ENCODE assay signal across 20 cellular contexts in genomic region chr9:117253256-117253655, GRCh38.
DNase-seq lines count a peak whose midpoint lies in the region; ATAC-seq lines count a peak whose summit lies in the region.
"Had no signal": no experiment of that assay in that cellular context is flagged by ENCODE, and none has a peak within 500 bp of the region (broad histone marks: within the 10 kb centered on the region; RNA-seq: fewer than 3 reads in every experiment).

No MANE protein-coding gene starts in this region.

- no peak overlapping the region for H2BK5ac ChIP-seq in trophoblast cell (ENCODE audit: low read depth, low read length, poor library complexity)

- H3K27me3 ChIP-seq in trophoblast cell (ENCODE audit: insufficient read depth, low read length) = no peaks in the 10 kb centered on the region
- H3K27me3 ChIP-seq: BLaER1 had no signal

- H2BK120ac ChIP-seq in trophoblast cell (ENCODE audit: insufficient read depth, low read length, poor library complexity) = no peak overlapping the region

- H3K4ac ChIP-seq in trophoblast cell (ENCODE audit: low read depth, low read length) = no peak overlapping the region

- H3K4me1 ChIP-seq in trophoblast cell (ENCODE audit: control insufficient read depth in 1 of 2, insufficient read depth in 2 of 2, low read length in 2 of 2) = peaks cover 5% of the 10 kb centered on the region in 2 experiments
- H3K4me1 ChIP-seq: Caco-2 had no signal

- H3K36me3 ChIP-seq in trophoblast cell (ENCODE audit: control insufficient read depth in 1 of 2, insufficient read depth in 2 of 2, low read length in 2 of 2) = no peaks in the 10 kb centered on the region
- H3K36me3 ChIP-seq: BLaER1 had no signal

- DNase-seq in ELF-1 (ENCODE audit: low read depth, low spot score) (peak; percentile 5), cerebellar cortex (ENCODE audit: low spot score) (peak; percentile 51), medulla oblongata (ENCODE audit: extremely low spot score) (peak; percentile 32), trophoblast cell (peak; percentile 38 to 66), DMS 273 (lab: John Stamatoyannopoulos, UW; ENCODE audit: unreplicated experiment) (no peak)
- DNase-seq in activated CD4-positive, alpha-beta T cell treated with anti-CD3 and anti-CD28 coated beads for 48 hours = no peak
- DNase-seq: Caco-2; CD4-positive, CD25-positive, alpha-beta regulatory T cell; CD8-positive, alpha-beta T cell; DMS 273 treated with DMSO at 0.1 percent for 48 hours; DMS79; EL; GM23248; H7; HCEC 1CT had no signal

- H3K18ac ChIP-seq in trophoblast cell (ENCODE audit: low read length) = no peak overlapping the region

- H4K12ac ChIP-seq in trophoblast cell (ENCODE audit: low read depth, low read length) = no peak overlapping the region

- H2BK12ac ChIP-seq in trophoblast cell (ENCODE audit: low read length) = no peak overlapping the region

- no peak overlapping the region for H3K27ac ChIP-seq in trophoblast cell (ENCODE audit: low read depth, low read length)
- H3K27ac ChIP-seq: 22Rv1, BLaER1, C4-2B, GM23248 had no signal

- H3K79me1 ChIP-seq in trophoblast cell (ENCODE audit: low read length) = no peaks in the 10 kb centered on the region

- no peak overlapping the region for H4K8ac ChIP-seq in trophoblast cell (ENCODE audit: low read depth, low read length)

- H3K14ac ChIP-seq in trophoblast cell (ENCODE audit: low read length) = no peak overlapping the region

- H3K4me2 ChIP-seq in trophoblast cell (ENCODE audit: low read length) = no peak overlapping the region
- H3K4me2 ChIP-seq: BLaER1 had no signal

- H3K9me3 ChIP-seq in trophoblast cell (ENCODE audit: insufficient read depth, low read depth, low read length) = no peaks in the 10 kb centered on the region
- H3K9me3 ChIP-seq: BLaER1, Caco-2 had no signal

- WGBS in trophoblast cell (ENCODE audit: extremely low coverage, insufficient coverage, insufficient read length) = no CpG with 5 or more reads among the region's 2 CpGs

- ATAC-seq in HG03097 (IDR thresholded peaks at IDR 0.05; ENCODE audit: low FRiP score, unreplicated experiment) (no peak), HG02884 (IDR thresholded peaks at IDR 0.05; ENCODE audit: unreplicated experiment) (no peak)
- ATAC-seq: CD8-positive, alpha-beta T cell had no signal

- no peak overlapping the region for H3K4me3 ChIP-seq in trophoblast cell (ENCODE audit: low read depth, low read length)
- H3K4me3 ChIP-seq: BLaER1, GM23248 had no signal

- no peaks in the 10 kb centered on the region for H3K79me2 ChIP-seq in trophoblast cell (ENCODE audit: control insufficient read depth, insufficient read depth, low read length, poor library complexity)

- H2AK5ac ChIP-seq in trophoblast cell (ENCODE audit: low read length) = no peak overlapping the region

- no peak overlapping the region for H2AFZ ChIP-seq in trophoblast cell (ENCODE audit: insufficient read depth, low read length, poor library complexity)
- H2AFZ ChIP-seq: GM23248 had no signal

- no peak overlapping the region for H4K91ac ChIP-seq in trophoblast cell (ENCODE audit: low read depth, low read length)

- no peak overlapping the region for H3K9ac ChIP-seq in trophoblast cell (ENCODE audit: low read length)
- H3K9ac ChIP-seq: BLaER1, GM23248 had no signal

- no peak overlapping the region for H3K23ac ChIP-seq in trophoblast cell (ENCODE audit: low read length)

Comparison
In these comparisons a context has a peak if more than half of its experiments do, and no peak if none do; other contexts are left out.
1. DNase-seq: peak in ELF-1 (single experiment), cerebellar cortex (single experiment), medulla oblongata (single experiment) and trophoblast cell (2 of 2); none in activated CD4-positive, alpha-beta T cell treated with anti-CD3 and anti-CD28 coated beads for 48 hours (single experiment) and DMS 273 (single experiment).